8 cellular contexts compared by ENCODE assay signal in genomic region chr2:190023860-190024259, GRCh38. TPM values are rescaled to one million over a fixed set of nuclear protein-coding genes. Genes with fewer than 3 reads are reported as not detected.
DNase-seq lines count a peak whose midpoint lies in the region; ATAC-seq and TF ChIP-seq lines count a peak whose summit lies in the region.

No MANE protein-coding gene starts in this region.

- no peaks in the 10 kb centered on the region for H3K9me3 ChIP-seq in HEK293 (ENCODE audit: control insufficient read depth, insufficient read depth, low read depth, low read length)
- H3K9me3 ChIP-seq in right lobe of liver: no peaks in the 10 kb centered on the region

- H3K27me3 ChIP-seq in right lobe of liver: no peaks in the 10 kb centered on the region

- DNase-seq in DMS153 treated with DMSO at 0.1 percent for 48 hours (lab: John Stamatoyannopoulos, UW; ENCODE audit: unreplicated experiment): peak; percentile 22
- DNase-seq in DMS153 (lab: John Stamatoyannopoulos, UW): no peak
- peak; percentile 10 for DNase-seq in NCI-H345 treated with DMSO at 0.1 percent for 48 hours (lab: John Stamatoyannopoulos, UW; ENCODE audit: unreplicated experiment)
- DNase-seq in astrocyte of the hippocampus (ENCODE audit: low read depth, low spot score): peak; percentile 45
- no peak for DNase-seq in right lobe of liver
- DNase-seq in activated naive CD4-positive, alpha-beta T cell treated with anti-CD3 and anti-CD28 coated beads, Interleukin-2, amount 50 U/mL, for 16 hours: no peak
- DNase-seq in GM19238 (ENCODE audit: insufficient read length, low spot score): no peak

- TF ChIP-seq CTCF in HEK293 (tag by site-specific recombination; IDR thresholded peaks at IDR 0.05): no peak
- peak; percentile 40 to 54 (median 48) for TF ChIP-seq CTCF in right lobe of liver (IDR thresholded peaks at IDR 0.05)

- POLR2A ChIA-PET in HEK293 (lab: Yijun Ruan, JAX): no interaction called here

- ATAC-seq in right lobe of liver: peak; percentile 47 to 68 (median 60)

- CTCF ChIA-PET in HEK293 (lab: Yijun Ruan, JAX): interaction anchor here (0.6 to 2.6 kb wide), 10 partner anchors 10 to 321 kb away, joined by 3 to 10 read pairs (median 4); no protein-coding TSS in a partner anchor

- intact Hi-C loops in right lobe of liver (cut with DNase I): no loop called here

- 15% methylated on average over 5 of the region's 5 CpGs for WGBS in right lobe of liver (ENCODE audit: insufficient coverage, low coverage, low lambda C conversion rate, missing lambda C conversion rate)

- TF ChIP-seq POLR2A in right lobe of liver (IDR thresholded peaks at IDR 0.05): no peak

- H3K4me1 ChIP-seq in HEK293 (ENCODE audit: control insufficient read depth, insufficient read depth, low read length) (no peaks in the 10 kb centered on the region), right lobe of liver (no peaks in the 10 kb centered on the region)

- H3K4me3 ChIP-seq in HEK293 (ENCODE audit: low read depth, low read length): no peak overlapping the region
- no peak overlapping the region for H3K4me3 ChIP-seq in right lobe of liver

- H3K36me3 ChIP-seq in HEK293 (ENCODE audit: control insufficient read depth in 2 of 2, insufficient read depth in 1 of 2, low read length in 2 of 2) (no peaks in the 10 kb centered on the region), right lobe of liver (no peaks in the 10 kb centered on the region)

- H3K27ac ChIP-seq in HEK293 (ENCODE audit: extremely low read depth, low read depth, low read length) (no peak overlapping the region), right lobe of liver (no peak overlapping the region)

TF ChIP-seq in HEK293, 187 proteins besides CTCF, POLR2A, EP300 and RAD21:
- peak; percentile 76 for TF ChIP-seq REST (tag by site-specific recombination; IDR thresholded peaks at IDR 0.05)
- no peak for TF ChIP-seq ZNF792 (tag by site-specific recombination; IDR thresholded peaks at IDR 0.05)
TF ChIP-seq in HEK293: peak in this region for 1.

RNA-seq across cellular contexts. Expression of gene MSTN, which starts 38.7 kb away (rescaled TPM):
- not detected for total RNA-seq in right lobe of liver

Comparison
In these comparisons a context has a peak if more than half of its experiments do, and no peak if none do; other contexts are left out.
1. DNase-seq: peak in DMS153 treated with DMSO at 0.1 percent for 48 hours (single experiment), NCI-H345 treated with DMSO at 0.1 percent for 48 hours (single experiment) and astrocyte of the hippocampus (single experiment); none in DMS153 (single experiment), right lobe of liver (0 of 3), activated naive CD4-positive, alpha-beta T cell treated with anti-CD3 and anti-CD28 coated beads, Interleukin-2, amount 50 U/mL, for 16 hours (single experiment) and GM19238 (single experiment).